ENCODE assay signal across 18 cellular contexts in the genomic region with DNA sequence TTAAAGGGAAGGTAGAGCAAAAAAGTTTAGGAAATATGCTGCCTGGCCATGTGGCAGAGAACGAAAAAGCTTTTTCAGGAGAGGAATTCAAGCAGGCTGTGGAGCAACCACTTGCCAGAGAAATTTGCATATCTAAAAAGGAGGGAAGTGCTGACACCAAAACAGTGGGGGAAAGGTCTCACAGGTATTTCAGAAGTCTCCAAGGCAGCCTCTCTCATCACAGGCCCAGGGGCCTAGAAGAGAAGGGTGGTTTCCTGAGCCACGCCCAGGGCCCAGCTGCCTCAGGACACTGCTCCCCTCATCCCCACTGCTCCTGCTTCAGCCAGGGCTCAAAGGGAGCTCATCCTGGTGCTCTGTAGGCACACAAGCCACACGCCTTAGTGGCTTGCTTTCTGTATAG. TPM values are rescaled to one million over a fixed set of nuclear protein-coding genes. Genes with fewer than 3 reads are reported as not detected.
DNase-seq lines count a peak whose midpoint lies in the region; ATAC-seq and TF ChIP-seq lines count a peak whose summit lies in the region.
"Had no signal": no experiment of that assay in that cellular context is flagged by ENCODE, and none has a peak within 500 bp of the region (broad histone marks: within the 10 kb centered on the region; RNA-seq: fewer than 3 reads in every experiment).

No MANE protein-coding gene starts in this region.

- intact Hi-C loops in OCI-LY7 (cut with micrococcal nuclease; ENCODE audit: unreplicated experiment), result no loop called here
- intact Hi-C loops in naive thymus-derived CD4-positive, alpha-beta T cell (cut with micrococcal nuclease), result no loop called here

- no peaks in the 10 kb centered on the region for H3K9me2 ChIP-seq in OCI-LY7 (ENCODE audit: insufficient read depth, low read length)

- no peaks in the 10 kb centered on the region for H3K27me3 ChIP-seq in naive thymus-derived CD4-positive, alpha-beta T cell (ENCODE audit: control insufficient read depth in 2 of 2, insufficient read depth in 2 of 2, low read length in 2 of 2)
- H3K27me3 ChIP-seq: colonic mucosa, vagina had no signal

- POLR2A ChIA-PET in OCI-LY7 (lab: Charles Lee), result interaction anchor here (0.8 kb wide), 1 partner anchor 9 kb away, joined by 3 read pairs; no protein-coding TSS in a partner anchor
- POLR2A ChIA-PET in naive thymus-derived CD4-positive, alpha-beta T cell (lab: Charles Lee), result no interaction called here
- POLR2A ChIA-PET in GM10248 (lab: Yijun Ruan, JAX), result no interaction called here

- H3K9me3 ChIP-seq in OCI-LY7 (ENCODE audit: low read length), result 0 out of 2 replicates have a peak, but pooled peaks cover under 1% of the 10 kb centered on the region
- H3K9me3 ChIP-seq in naive thymus-derived CD4-positive, alpha-beta T cell (ENCODE audit: control insufficient read depth in 2 of 3, low read length in 3 of 3), result no peaks in the 10 kb centered on the region
- H3K9me3 ChIP-seq: colonic mucosa, vagina had no signal

- no TSS peak for BruUV-seq in OCI-LY7 (replicated peaks; lab: Mats Ljungman, UMichigan)

- no peak overlapping the region for H3K27ac Mint-ChIP-seq in naive thymus-derived CD4-positive, alpha-beta T cell

- H3K27me3 Mint-ChIP-seq in naive thymus-derived CD4-positive, alpha-beta T cell, result no peaks in the 10 kb centered on the region

- H3K4me3 Mint-ChIP-seq in naive thymus-derived CD4-positive, alpha-beta T cell, result peak overlapping the region in 1 of 10 donors; percentile 5

- H3K36me3 ChIP-seq in OCI-LY7 (ENCODE audit: insufficient read depth, low read length), result peaks cover 40% of the 10 kb centered on the region
- no peaks in the 10 kb centered on the region for H3K36me3 ChIP-seq in naive thymus-derived CD4-positive, alpha-beta T cell (ENCODE audit: control insufficient read depth in 2 of 3, insufficient read depth in 3 of 3, low read length in 3 of 3)
- H3K36me3 ChIP-seq: colonic mucosa, vagina had no signal

- H3K27ac ChIP-seq in OCI-LY7 (ENCODE audit: low read depth, low read length, poor library complexity, severe bottlenecking), result peak overlapping the region; percentile 85
- H3K27ac ChIP-seq in naive thymus-derived CD4-positive, alpha-beta T cell (ENCODE audit: low read depth, low read length), result no peak overlapping the region
- H3K27ac ChIP-seq: colonic mucosa, parathyroid adenoma, vagina had no signal

- peaks cover 0 to 13% (median 0%) of the 10 kb centered on the region in 11 donors for H3K9me3 Mint-ChIP-seq in naive thymus-derived CD4-positive, alpha-beta T cell

- peaks cover 79% of the 10 kb centered on the region for H3K79me2 ChIP-seq in OCI-LY7 (ENCODE audit: insufficient read depth, low read depth, low read length)
- H3K79me2 ChIP-seq: parathyroid adenoma had no signal

- H3K4me1 ChIP-seq in OCI-LY7 (ENCODE audit: insufficient read depth, low read length, poor library complexity, severe bottlenecking), result peaks cover 99% of the 10 kb centered on the region
- no peaks in the 10 kb centered on the region for H3K4me1 ChIP-seq in naive thymus-derived CD4-positive, alpha-beta T cell (ENCODE audit: control insufficient read depth in 2 of 2, insufficient read depth in 2 of 2, low read length in 2 of 2)
- H3K4me1 ChIP-seq: parathyroid adenoma had no signal

- peak overlapping the region; percentile 58 for H3K4me2 ChIP-seq in OCI-LY7 (ENCODE audit: low read length)

- H3K4me1 Mint-ChIP-seq in naive thymus-derived CD4-positive, alpha-beta T cell, result peaks cover 4 to 62% (median 26%) of the 10 kb centered on the region in 7 donors

- H2AFZ ChIP-seq in OCI-LY7 (ENCODE audit: low read length), result no peak overlapping the region
- H2AFZ ChIP-seq: parathyroid adenoma had no signal

- CTCF ChIA-PET in OCI-LY7 (lab: Charles Lee; ENCODE audit: unreplicated experiment) (no interaction called here), GM10248 (lab: Yijun Ruan, JAX) (interaction anchor here (1.1 kb wide), 1 partner anchor 13 kb away, joined by 3 read pairs; no protein-coding TSS in a partner anchor)
- CTCF ChIA-PET in naive thymus-derived CD4-positive, alpha-beta T cell (lab: Charles Lee), result no interaction called here

- no peaks in the 10 kb centered on the region for H4K20me1 ChIP-seq in OCI-LY7 (ENCODE audit: insufficient read depth, low read length)

- peaks cover 0 to 71% (median 18%) of the 10 kb centered on the region in 5 donors for H3K36me3 Mint-ChIP-seq in naive thymus-derived CD4-positive, alpha-beta T cell

- TF ChIP-seq CTCF in OCI-LY7 (conservative IDR thresholded peaks at IDR 0.05; ENCODE audit: low read length) (no peak), GM10248 (IDR thresholded peaks at IDR 0.05; ENCODE audit: control extremely low read depth, extremely low read depth, low read depth, missing control alignments) (no peak)

- H3K4me3 ChIP-seq in OCI-LY7 (ENCODE audit: low read depth, low read length, poor library complexity, severe bottlenecking), result no peak overlapping the region
- no peak overlapping the region for H3K4me3 ChIP-seq in naive thymus-derived CD4-positive, alpha-beta T cell (ENCODE audit: low read length)
- H3K4me3 ChIP-seq: colonic mucosa, vagina had no signal

- DNase-seq in ELF-1 (ENCODE audit: low read depth, low spot score) (peak; percentile 87), OCI-LY7 (ENCODE audit: low spot score) (peak; percentile 47), activated gamma-delta T cell (lab: John Stamatoyannopoulos, UW) (no peak), GM10248 (ENCODE audit: extremely low spot score) (no peak), NCI-H748 (lab: John Stamatoyannopoulos, UW; ENCODE audit: unreplicated experiment) (no peak)
- no peak for DNase-seq in naive thymus-derived CD4-positive, alpha-beta T cell
- DNase-seq: ACHN, amniotic stem cell, colonic mucosa, DMS153, NCI-H1417, NCI-H526 treated with DMSO at 0.1 percent for 48 hours, SHP77 had no signal

- ATAC-seq in GM19463 (IDR thresholded peaks at IDR 0.05; ENCODE audit: unreplicated experiment) (peak; percentile 36), HG02943 (IDR thresholded peaks at IDR 0.05; ENCODE audit: low read depth, unreplicated experiment) (peak; percentile 29)
- ATAC-seq in naive thymus-derived CD4-positive, alpha-beta T cell, result no peak
- ATAC-seq: HCT116 had no signal

RNA-seq across cellular contexts. Expression of a gene that starts 29.9 kb away (rescaled TPM):
- total RNA-seq in OCI-LY7 (2014; rRNA removed; shearing (Covaris generic)), result 15.2 and 16.3 TPM in 2 replicates
- total RNA-seq in OCI-LY7 (2022), result 40.3 and 47.0 TPM in 2 replicates
- 1 to 10 TPM in 2 of 5 experiments, under 1 TPM in 3; 0.51 to 2.3 (median 0.93) TPM for total RNA-seq in naive thymus-derived CD4-positive, alpha-beta T cell
- polyA plus RNA-seq in naive thymus-derived CD4-positive, alpha-beta T cell, result under 1 TPM; 0.21 to 0.53 TPM

RNA-seq across cellular contexts. Expression of a gene that starts 30.4 kb away (rescaled TPM):
- total RNA-seq in OCI-LY7 (2014; rRNA removed; shearing (Covaris generic)), result 8.8 and 21.1 TPM in 2 replicates
- total RNA-seq in OCI-LY7 (2022), result 25.7 and 28.6 TPM in 2 replicates
- 10 to 100 TPM in 3 of 5 experiments, 1 to 10 TPM in 2; 6.2 to 12.9 (median 10.5) TPM for total RNA-seq in naive thymus-derived CD4-positive, alpha-beta T cell
- 10 to 100 TPM in 1 of 2 donors, 1 to 10 TPM in 1; 8.1 to 16.5 TPM for polyA plus RNA-seq in naive thymus-derived CD4-positive, alpha-beta T cell

Comparison
In these comparisons a context has a peak if more than half of its experiments do, and no peak if none do; other contexts are left out.
1. DNase-seq: peak in ELF-1 (single experiment) and OCI-LY7 (single experiment); none in activated gamma-delta T cell (single experiment), naive thymus-derived CD4-positive, alpha-beta T cell (0 of 9), GM10248 (single experiment) and NCI-H748 (single experiment).
2. RNA of a gene that starts 29.9 kb away (total RNA-seq): 15.2 to 47.0 TPM in OCI-LY7; 0.51 to 2.3 TPM in naive thymus-derived CD4-positive, alpha-beta T cell; every median in the first group is over 4 times any median in the second.